6 cellular contexts compared by ENCODE assay signal in the genomic region with DNA sequence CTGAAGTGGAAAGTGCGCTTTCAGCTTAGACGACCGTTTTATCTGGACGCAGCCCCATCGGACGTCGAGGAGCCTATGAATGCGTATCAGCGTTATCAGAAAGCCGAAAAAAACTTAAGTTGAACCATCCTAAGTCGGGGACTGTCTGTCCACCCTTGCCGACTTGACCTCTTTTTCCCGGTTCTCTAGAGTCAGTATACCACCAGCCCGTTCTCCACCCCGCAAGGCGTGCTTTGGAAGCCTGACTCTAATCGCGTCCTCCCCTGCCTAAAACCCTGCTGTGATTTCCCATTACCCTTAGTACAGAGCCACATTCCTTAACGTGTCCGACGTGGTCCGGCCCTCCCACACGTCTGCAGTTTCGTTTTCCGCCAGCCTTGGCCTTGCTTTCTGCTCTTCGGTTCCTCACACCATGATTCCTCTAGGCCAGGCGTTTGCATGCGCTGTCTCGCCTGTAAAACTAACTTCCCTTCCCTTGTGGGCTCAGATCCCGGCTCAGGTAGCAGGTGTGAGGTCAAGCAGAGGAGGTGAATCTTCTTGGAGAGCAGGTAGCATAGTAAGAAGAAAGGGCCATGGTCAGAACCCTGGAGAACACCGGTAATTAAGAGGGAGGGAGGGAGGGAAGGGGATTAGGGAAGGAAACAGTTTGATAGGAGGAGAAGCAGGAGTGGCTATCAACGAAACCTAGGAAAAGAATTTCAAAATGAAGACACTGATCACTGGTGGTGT. TPM values are rescaled to one million over a fixed set of nuclear protein-coding genes. Genes with fewer than 3 reads are reported as not detected.
DNase-seq lines count a peak whose midpoint lies in the region; ATAC-seq and TF ChIP-seq lines count a peak whose summit lies in the region.

No MANE protein-coding gene starts in this region.

- TF ChIP-seq POLR2A in lower leg skin (IDR thresholded peaks at IDR 0.05) = no peak

- H3K36me3 Mint-ChIP-seq in activated naive CD4-positive, alpha-beta T cell treated with anti-CD3 and anti-CD28 coated beads for 36 hours (ENCODE audit: low read depth) = peaks cover 10% of the 10 kb centered on the region
- peaks cover 39% of the 10 kb centered on the region for H3K36me3 Mint-ChIP-seq in activated CD8-positive, alpha-beta T cell treated with anti-CD3 and anti-CD28 coated beads, Interleukin-2, amount 10 ng/mL, durations not matched to agents 7 days and 5 days (ENCODE audit: low read depth)

- no peak for TF ChIP-seq CTCF in lower leg skin (IDR thresholded peaks at IDR 0.05)

- peaks cover 18% of the 10 kb centered on the region for H3K27me3 Mint-ChIP-seq in activated naive CD4-positive, alpha-beta T cell treated with anti-CD3 and anti-CD28 coated beads for 36 hours (ENCODE audit: low read depth)
- peaks cover 4% of the 10 kb centered on the region for H3K27me3 Mint-ChIP-seq in activated CD8-positive, alpha-beta T cell treated with anti-CD3 and anti-CD28 coated beads, Interleukin-2, amount 10 ng/mL, durations not matched to agents 7 days and 5 days (ENCODE audit: low read depth)

- H3K27ac Mint-ChIP-seq in activated naive CD4-positive, alpha-beta T cell treated with anti-CD3 and anti-CD28 coated beads for 36 hours = peak overlapping the region; percentile 72
- H3K27ac Mint-ChIP-seq in activated CD8-positive, alpha-beta T cell treated with anti-CD3 and anti-CD28 coated beads, Interleukin-2, amount 10 ng/mL, durations not matched to agents 7 days and 5 days = peak overlapping the region; percentile 89

- H3K9me3 Mint-ChIP-seq in activated naive CD4-positive, alpha-beta T cell treated with anti-CD3 and anti-CD28 coated beads for 36 hours = no peaks in the 10 kb centered on the region
- H3K9me3 Mint-ChIP-seq in activated CD8-positive, alpha-beta T cell treated with anti-CD3 and anti-CD28 coated beads, Interleukin-2, amount 10 ng/mL, durations not matched to agents 7 days and 5 days (ENCODE audit: insufficient read depth) = no peaks in the 10 kb centered on the region

- CTCF ChIA-PET in activated naive CD4-positive, alpha-beta T cell treated with anti-CD3 and anti-CD28 coated beads for 36 hours (lab: Charles Lee) = interaction anchor here (1.6 kb wide), 1 partner anchor 13 kb away, joined by 3 read pairs; no protein-coding TSS in a partner anchor
- CTCF ChIA-PET in activated CD8-positive, alpha-beta T cell treated with anti-CD3 and anti-CD28 coated beads, Interleukin-2, amount 10 ng/mL, durations not matched to agents 7 days and 5 days (lab: Charles Lee) = interaction anchor here (2.0 kb wide), 1 partner anchor 45 kb away, joined by 7 read pairs; no protein-coding TSS in a partner anchor

- DNase-seq in activated naive CD4-positive, alpha-beta T cell treated with anti-CD3 and anti-CD28 coated beads for 36 hours = no peak
- no peak for DNase-seq in activated naive CD4-positive, alpha-beta T cell treated with anti-CD3 and anti-CD28 coated beads, Interleukin-2, amount 50 U/mL, for 16 hours
- DNase-seq in activated CD8-positive, alpha-beta T cell treated with anti-CD3 and anti-CD28 coated beads, Interleukin-2, amount 10 ng/mL, durations not matched to agents 7 days and 5 days = peak; percentile 41
- DNase-seq in lower leg skin (ENCODE audit: low spot score in 2 of 2) (peak in 1 of 2 donors; percentile 76), middle frontal gyrus (ENCODE audit: extremely low spot score, low spot score) (no peak)

- POLR2A ChIA-PET in activated CD8-positive, alpha-beta T cell treated with anti-CD3 and anti-CD28 coated beads, Interleukin-2, amount 10 ng/mL, durations not matched to agents 7 days and 5 days (lab: Charles Lee) = interaction anchor here (0.6 kb wide), 2 partner anchors 8 to 610 kb away, joined by 3 read pairs; no protein-coding TSS in a partner anchor

- peak overlapping the region; percentile 87 for H3K4me3 Mint-ChIP-seq in activated naive CD4-positive, alpha-beta T cell treated with anti-CD3 and anti-CD28 coated beads for 36 hours
- H3K4me3 Mint-ChIP-seq in activated CD8-positive, alpha-beta T cell treated with anti-CD3 and anti-CD28 coated beads, Interleukin-2, amount 10 ng/mL, durations not matched to agents 7 days and 5 days = peak overlapping the region; percentile 85

- 2 to 4% methylated on average over 32 of the region's 32 CpGs for WGBS in lower leg skin, 2 donors

- peak overlapping the region; percentile 77 for H3K4me3 ChIP-seq in lower leg skin (ENCODE audit: low read depth, poor library complexity, severe bottlenecking)

- peaks cover 17% of the 10 kb centered on the region for H3K4me1 Mint-ChIP-seq in activated naive CD4-positive, alpha-beta T cell treated with anti-CD3 and anti-CD28 coated beads for 36 hours (ENCODE audit: low read depth)
- H3K4me1 Mint-ChIP-seq in activated CD8-positive, alpha-beta T cell treated with anti-CD3 and anti-CD28 coated beads, Interleukin-2, amount 10 ng/mL, durations not matched to agents 7 days and 5 days (ENCODE audit: low read depth) = peaks cover 22% of the 10 kb centered on the region

- intact Hi-C loops in activated naive CD4-positive, alpha-beta T cell treated with anti-CD3 and anti-CD28 coated beads for 36 hours (cut with micrococcal nuclease) = loop anchor here (1.0 to 5.0 kb wide), 2 partner anchors 60 to 218 kb away; a partner anchor contains a TSS
- intact Hi-C loops in lower leg skin (cut with DNase I; ENCODE audit: low total_unique reads) = no loop called here

- no peak for ATAC-seq in activated CD8-positive, alpha-beta T cell treated with anti-CD3 and anti-CD28 coated beads, Interleukin-2, amount 10 ng/mL, durations not matched to agents 7 days and 5 days
- no peak for ATAC-seq in GM19324 (IDR thresholded peaks at IDR 0.05; ENCODE audit: low FRiP score, unreplicated experiment)

RNA-seq across cellular contexts. Expression of a gene that starts 0.9 kb away (rescaled TPM):
- total RNA-seq in activated naive CD4-positive, alpha-beta T cell treated with anti-CD3 and anti-CD28 coated beads for 36 hours = 10 to 100 TPM; 23.2 to 24.6 TPM
- 10 to 100 TPM; 36.0 to 36.7 TPM for total RNA-seq in activated CD8-positive, alpha-beta T cell treated with anti-CD3 and anti-CD28 coated beads, Interleukin-2, amount 10 ng/mL, durations not matched to agents 7 days and 5 days
- total RNA-seq in lower leg skin = 100 to 1,000 TPM in 1 of 4 donors, 10 to 100 TPM in 3; 54.5 to 119 (median 71.2) TPM

RNA-seq across cellular contexts. Expression of a gene that starts 5.7 kb away (rescaled TPM):
- total RNA-seq in activated naive CD4-positive, alpha-beta T cell treated with anti-CD3 and anti-CD28 coated beads for 36 hours = not detected
- not detected for total RNA-seq in activated CD8-positive, alpha-beta T cell treated with anti-CD3 and anti-CD28 coated beads, Interleukin-2, amount 10 ng/mL, durations not matched to agents 7 days and 5 days
- under 1 TPM in 1 of 4 donors, not detected in 3; 0.38 TPM for total RNA-seq in lower leg skin

RNA-seq across cellular contexts. Expression of a gene that starts 35.5 kb away (rescaled TPM):
- under 1 TPM in 1 of 2 experiments, not detected in 1; 0.07 TPM for total RNA-seq in activated naive CD4-positive, alpha-beta T cell treated with anti-CD3 and anti-CD28 coated beads for 36 hours
- under 1 TPM in 1 of 2 experiments, not detected in 1; 0.08 TPM for total RNA-seq in activated CD8-positive, alpha-beta T cell treated with anti-CD3 and anti-CD28 coated beads, Interleukin-2, amount 10 ng/mL, durations not matched to agents 7 days and 5 days
- total RNA-seq in lower leg skin = 1 to 10 TPM; 4.8 to 9.8 (median 7.6) TPM

RNA-seq across cellular contexts. Expression of a gene that starts 59.7 kb away (rescaled TPM):
- total RNA-seq in activated naive CD4-positive, alpha-beta T cell treated with anti-CD3 and anti-CD28 coated beads for 36 hours = 10 to 100 TPM; 35.9 to 37.6 TPM
- 10 to 100 TPM; 55.6 to 56.4 TPM for total RNA-seq in activated CD8-positive, alpha-beta T cell treated with anti-CD3 and anti-CD28 coated beads, Interleukin-2, amount 10 ng/mL, durations not matched to agents 7 days and 5 days
- total RNA-seq in lower leg skin = 100 to 1,000 TPM in 2 of 4 donors, 10 to 100 TPM in 2; 78.3 to 113 (median 104) TPM

Comparison
In these comparisons a context has a peak if more than half of its experiments do, and no peak if none do; other contexts are left out.
1. RNA of a gene that starts 35.5 kb away (total RNA-seq): 4.8 to 9.8 TPM in lower leg skin; 0.08 TPM in activated CD8-positive, alpha-beta T cell treated with anti-CD3 and anti-CD28 coated beads, Interleukin-2, amount 10 ng/mL, durations not matched to agents 7 days and 5 days and 0.07 TPM in activated naive CD4-positive, alpha-beta T cell treated with anti-CD3 and anti-CD28 coated beads for 36 hours; every median in the first group is over 4 times any median in the second.